ENCODE assay signal across 8 cellular contexts in the genomic region with DNA sequence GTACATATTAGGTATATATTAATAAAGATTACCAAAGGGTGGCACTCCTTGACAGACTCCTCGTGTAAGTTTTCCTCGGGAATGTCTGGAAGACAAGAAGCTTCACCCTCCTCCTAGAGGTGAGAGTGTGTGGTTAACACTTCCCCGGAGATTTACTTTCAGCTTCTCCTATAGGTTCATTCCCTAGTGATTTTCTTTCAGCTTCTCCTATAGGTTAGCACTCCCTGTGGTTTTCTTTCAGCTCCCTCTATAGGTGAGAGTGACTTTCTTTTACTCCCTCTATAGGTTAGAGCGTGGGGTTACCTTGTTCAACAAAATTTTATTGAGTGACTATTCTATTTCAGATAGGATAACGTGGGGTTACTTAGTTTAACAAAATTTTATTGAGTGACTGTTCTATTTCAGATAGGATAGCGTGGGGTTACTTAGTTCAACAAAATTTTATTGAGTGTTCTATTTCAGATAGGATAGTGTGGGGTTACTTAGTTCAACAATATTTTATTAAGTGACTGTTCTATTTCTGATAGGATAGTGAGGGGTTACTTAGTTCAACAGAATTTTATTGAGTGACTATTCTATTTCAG. TPM values are rescaled to one million over a fixed set of nuclear protein-coding genes. Genes with fewer than 3 reads are reported as not detected.
A peak's percentile ranks its signal among the peaks of the same experiment; 100 is the strongest.
DNase-seq lines count a peak whose midpoint lies in the region; ATAC-seq, FAIRE-seq and TF ChIP-seq lines count a peak whose summit lies in the region.

No MANE protein-coding gene starts in this region.

- no peak overlapping the region for H3K27ac ChIP-seq in ascending aorta

- DNase-seq in HFFc6: peak; percentile 34
- peak; percentile 74 for DNase-seq in NCI-H82 (lab: John Stamatoyannopoulos, UW)
- no peak for DNase-seq in epithelial cell of proximal tubule (ENCODE audit: low read depth)
- DNase-seq in amniotic stem cell (lab: John Stamatoyannopoulos, UW): no peak
- no peak for DNase-seq in NCI-H1930 (lab: John Stamatoyannopoulos, UW)
- no peak for DNase-seq in ascending aorta (ENCODE audit: low spot score in 2 of 2)

- H3K36me3 Mint-ChIP-seq in HFFc6 (ENCODE audit: low read depth): no peaks in the 10 kb centered on the region

- H3K27me3 Mint-ChIP-seq in HFFc6 (ENCODE audit: insufficient read depth): no peaks in the 10 kb centered on the region

- H3K4me3 Mint-ChIP-seq in HFFc6: no peak overlapping the region

- H3K27ac Mint-ChIP-seq in HFFc6: no peak overlapping the region

- H3K9me3 Mint-ChIP-seq in HFFc6: no peaks in the 10 kb centered on the region

- H3K36me3 ChIP-seq in ascending aorta: no peaks in the 10 kb centered on the region

- intact Hi-C loops in ascending aorta (cut with DNase I): no loop called here

- H3K27me3 ChIP-seq in ascending aorta: no peaks in the 10 kb centered on the region

- no peak overlapping the region for H3K4me3 ChIP-seq in epithelial cell of proximal tubule (ENCODE audit: low read depth, low read length)
- no peak overlapping the region for H3K4me3 ChIP-seq in ascending aorta

- FAIRE-seq in G401.6 (lab: Jason Lieb, UNC): peak; percentile 95

- H3K9me3 ChIP-seq in ascending aorta: no peaks in the 10 kb centered on the region

- no peak for ATAC-seq in HG02885 (IDR thresholded peaks at IDR 0.05; ENCODE audit: poor library complexity, unreplicated experiment)

- peaks cover 6% of the 10 kb centered on the region; the same call in 1 of the 2 replicates for H3K4me1 Mint-ChIP-seq in HFFc6 (ENCODE audit: low read depth)

- no peaks in the 10 kb centered on the region for H3K4me1 ChIP-seq in ascending aorta

- TF ChIP-seq CTCF in HFFc6 (IDR thresholded peaks at IDR 0.05) (peak; percentile 54), epithelial cell of proximal tubule (conservative IDR thresholded peaks at IDR 0.05; ENCODE audit: low read depth, low read length) (peak; percentile 20), ascending aorta (IDR thresholded peaks at IDR 0.05) (no peak)

RNA-seq across cellular contexts. Expression of gene PABIR2, which starts 32.7 kb away (rescaled TPM):
- 10 to 100 TPM; 18.8 to 26.3 (median 24.8) TPM for total RNA-seq in HFFc6 (2021; fragmentation: NEBNext Ultra II Directional; extraction: Animal tissue kit (Norgen Biotek cat#: 25700))
- total RNA-seq in epithelial cell of proximal tubule (7.5 and 12.1 TPM in 2 replicates), ascending aorta (6.8 TPM)

Comparison
In these comparisons a context has a peak if more than half of its experiments do, and no peak if none do; other contexts are left out.
1. DNase-seq: peak in HFFc6 (single experiment) and NCI-H82 (single experiment); none in epithelial cell of proximal tubule (single experiment), amniotic stem cell (single experiment), NCI-H1930 (0 of 2) and ascending aorta (0 of 2).
2. CTCF ChIP-seq: peak in HFFc6 (single experiment) and epithelial cell of proximal tubule (single experiment); none in ascending aorta (0 of 3).